1 cellular context compared by ENCODE assay signal in genomic region chr20:25624500-25624939, GRCh38.
TF ChIP-seq lines count a peak whose summit lies in the region.

No MANE protein-coding gene starts in this region.

TF ChIP-seq in HepG2, 621 proteins besides CTCF, POLR2A, EP300 and RAD21 (continued from another document and continues in another):
- TF ChIP-seq, protein P1, sequence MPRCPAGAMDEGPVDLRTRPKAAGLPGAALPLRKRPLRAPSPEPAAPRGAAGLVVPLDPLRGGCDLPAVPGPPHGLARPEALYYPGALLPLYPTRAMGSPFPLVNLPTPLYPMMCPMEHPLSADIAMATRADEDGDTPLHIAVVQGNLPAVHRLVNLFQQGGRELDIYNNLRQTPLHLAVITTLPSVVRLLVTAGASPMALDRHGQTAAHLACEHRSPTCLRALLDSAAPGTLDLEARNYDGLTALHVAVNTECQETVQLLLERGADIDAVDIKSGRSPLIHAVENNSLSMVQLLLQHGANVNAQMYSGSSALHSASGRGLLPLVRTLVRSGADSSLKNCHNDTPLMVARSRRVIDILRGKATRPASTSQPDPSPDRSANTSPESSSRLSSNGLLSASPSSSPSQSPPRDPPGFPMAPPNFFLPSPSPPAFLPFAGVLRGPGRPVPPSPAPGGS (CRISPR knock-in tag; IDR thresholded peaks at IDR 0.05) = 0 out of 2 replicates have a peak, but pooled peaks have one; percentile 40
- TF ChIP-seq GATA4 (IDR thresholded peaks at IDR 0.05; ENCODE audit: borderline replicate concordance, low read depth) (no peak), RARA (CRISPR knock-in tag; IDR thresholded peaks at IDR 0.05) (peak; percentile 29; the same call in 1 of the 2 replicates), FLYWCH1 (CRISPR knock-in tag; IDR thresholded peaks at IDR 0.05) (peak; percentile 93; the same call in 1 of the 2 replicates), MAZ (IDR thresholded peaks at IDR 0.05; ENCODE audit: borderline replicate concordance, low read depth, low read length) (peak; percentile 49; the same call in 1 of the 2 replicates), MAZ (CRISPR knock-in tag; IDR thresholded peaks at IDR 0.05; ENCODE audit: low read depth) (no peak), NFIB (CRISPR knock-in tag; IDR thresholded peaks at IDR 0.05; ENCODE audit: borderline replicate concordance) (peak; percentile 96; the same call in 1 of the 2 replicates), KLF11 (CRISPR knock-in tag; IDR thresholded peaks at IDR 0.05) (peak; percentile 3), ZBTB4 (CRISPR knock-in tag; IDR thresholded peaks at IDR 0.05; ENCODE audit: borderline replicate concordance) (peak; percentile 81; the same call in 1 of the 2 replicates), ZNF547 (CRISPR knock-in tag; IDR thresholded peaks at IDR 0.05) (no peak; the same call in 1 of the 2 replicates), XBP1 (CRISPR knock-in tag; IDR thresholded peaks at IDR 0.05) (no peak), POGK (CRISPR knock-in tag; conservative IDR thresholded peaks at IDR 0.05) (peak; percentile 22; the same call in 1 of the 2 replicates), CBX2 (IDR thresholded peaks at IDR 0.05; ENCODE audit: low read depth, low read length) (no peak), CBX2 (CRISPR knock-in tag; IDR thresholded peaks at IDR 0.05; ENCODE audit: low read depth) (0 out of 2 replicates have a peak, but pooled peaks have one; percentile 95), ZNF230 (CRISPR knock-in tag; IDR thresholded peaks at IDR 0.05) (peak; percentile 34), ZSCAN30 (CRISPR knock-in tag; IDR thresholded peaks at IDR 0.05) (no peak), SP140L (CRISPR knock-in tag; IDR thresholded peaks at IDR 0.05; ENCODE audit: borderline replicate concordance) (0 out of 2 replicates have a peak, but pooled peaks have one; percentile 73), FOXA1 (IDR thresholded peaks at IDR 0.05) (no peak), FOXA1 (CRISPR knock-in tag; IDR thresholded peaks at IDR 0.05) (0 out of 2 replicates have a peak, but pooled peaks have one; percentile 2), AGO2 (optimal IDR thresholded peaks at IDR 0.05; ENCODE audit: low read depth, low read length) (peak; percentile 52), NCOR1 (IDR thresholded peaks at IDR 0.05; ENCODE audit: borderline replicate concordance, low read length) (no peak), BORCS8-MEF2B (CRISPR knock-in tag; IDR thresholded peaks at IDR 0.05) (peak; percentile 2; the same call in 1 of the 2 replicates), HCFC1 (IDR thresholded peaks at IDR 0.05; ENCODE audit: low read depth, low read length) (peak; percentile 20; the same call in 1 of the 2 replicates), ZNF598 (CRISPR knock-in tag; IDR thresholded peaks at IDR 0.05; ENCODE audit: borderline replicate concordance) (peak; percentile 2; the same call in 1 of the 2 replicates), SNAI1 (CRISPR knock-in tag; IDR thresholded peaks at IDR 0.05; ENCODE audit: borderline replicate concordance) (peak; percentile 10; the same call in 1 of the 2 replicates), RERE (CRISPR knock-in tag; IDR thresholded peaks at IDR 0.05; ENCODE audit: low read depth) (no peak; the same call in 1 of the 2 replicates), ZNF274 (CRISPR knock-in tag; IDR thresholded peaks at IDR 0.05) (peak; percentile 63), ZBED4 (CRISPR knock-in tag; IDR thresholded peaks at IDR 0.05; ENCODE audit: borderline replicate concordance) (0 out of 2 replicates have a peak, but pooled peaks have one; percentile 7), ERF (CRISPR knock-in tag; IDR thresholded peaks at IDR 0.05) (0 out of 2 replicates have a peak, but pooled peaks have one; percentile 16), KMT2B (CRISPR knock-in tag; IDR thresholded peaks at IDR 0.05) (peak; percentile 20; the same call in 1 of the 2 replicates), ZNF3 (CRISPR knock-in tag; IDR thresholded peaks at IDR 0.05) (0 out of 2 replicates have a peak, but pooled peaks have one; percentile 88), SRY (CRISPR knock-in tag; IDR thresholded peaks at IDR 0.05) (peak; percentile 77; the same call in 1 of the 2 replicates), ZNF446 (CRISPR knock-in tag; IDR thresholded peaks at IDR 0.05) (no peak), ZBTB20 (CRISPR knock-in tag; IDR thresholded peaks at IDR 0.05; ENCODE audit: borderline replicate concordance, low read depth) (peak; percentile 18; the same call in 1 of the 2 replicates), ASH2L (IDR thresholded peaks at IDR 0.05; ENCODE audit: insufficient read length, low read depth, low read length) (no peak), ZNF557 (CRISPR knock-in tag; IDR thresholded peaks at IDR 0.05) (no peak), ZNF576 (CRISPR knock-in tag; IDR thresholded peaks at IDR 0.05) (0 out of 2 replicates have a peak, but pooled peaks have one; percentile 9), ZMYM4 (CRISPR knock-in tag; IDR thresholded peaks at IDR 0.05) (peak; percentile 47; the same call in 1 of the 2 replicates)
- TF ChIP-seq, protein P2, sequence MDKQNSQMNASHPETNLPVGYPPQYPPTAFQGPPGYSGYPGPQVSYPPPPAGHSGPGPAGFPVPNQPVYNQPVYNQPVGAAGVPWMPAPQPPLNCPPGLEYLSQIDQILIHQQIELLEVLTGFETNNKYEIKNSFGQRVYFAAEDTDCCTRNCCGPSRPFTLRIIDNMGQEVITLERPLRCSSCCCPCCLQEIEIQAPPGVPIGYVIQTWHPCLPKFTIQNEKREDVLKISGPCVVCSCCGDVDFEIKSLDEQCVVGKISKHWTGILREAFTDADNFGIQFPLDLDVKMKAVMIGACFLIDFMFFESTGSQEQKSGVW (CRISPR knock-in tag; IDR thresholded peaks at IDR 0.05; ENCODE audit: borderline replicate concordance) = peak; percentile 10
- TF ChIP-seq, protein P3, sequence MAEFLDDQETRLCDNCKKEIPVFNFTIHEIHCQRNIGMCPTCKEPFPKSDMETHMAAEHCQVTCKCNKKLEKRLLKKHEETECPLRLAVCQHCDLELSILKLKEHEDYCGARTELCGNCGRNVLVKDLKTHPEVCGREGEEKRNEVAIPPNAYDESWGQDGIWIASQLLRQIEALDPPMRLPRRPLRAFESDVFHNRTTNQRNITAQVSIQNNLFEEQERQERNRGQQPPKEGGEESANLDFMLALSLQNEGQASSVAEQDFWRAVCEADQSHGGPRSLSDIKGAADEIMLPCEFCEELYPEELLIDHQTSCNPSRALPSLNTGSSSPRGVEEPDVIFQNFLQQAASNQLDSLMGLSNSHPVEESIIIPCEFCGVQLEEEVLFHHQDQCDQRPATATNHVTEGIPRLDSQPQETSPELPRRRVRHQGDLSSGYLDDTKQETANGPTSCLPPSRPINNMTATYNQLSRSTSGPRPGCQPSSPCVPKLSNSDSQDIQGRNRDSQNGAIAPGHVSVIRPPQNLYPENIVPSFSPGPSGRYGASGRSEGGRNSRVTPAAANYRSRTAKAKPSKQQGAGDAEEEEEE (CRISPR knock-in tag; IDR thresholded peaks at IDR 0.05; ENCODE audit: borderline replicate concordance) = 0 out of 2 replicates have a peak, but pooled peaks have one; percentile 19
- TF ChIP-seq, protein P4, sequence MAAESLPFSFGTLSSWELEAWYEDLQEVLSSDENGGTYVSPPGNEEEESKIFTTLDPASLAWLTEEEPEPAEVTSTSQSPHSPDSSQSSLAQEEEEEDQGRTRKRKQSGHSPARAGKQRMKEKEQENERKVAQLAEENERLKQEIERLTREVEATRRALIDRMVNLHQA (CRISPR knock-in tag; IDR thresholded peaks at IDR 0.05) = 0 out of 2 replicates have a peak, but pooled peaks have one; percentile 52
